ENCODE assay signal across 15 cellular contexts in the genomic region with DNA sequence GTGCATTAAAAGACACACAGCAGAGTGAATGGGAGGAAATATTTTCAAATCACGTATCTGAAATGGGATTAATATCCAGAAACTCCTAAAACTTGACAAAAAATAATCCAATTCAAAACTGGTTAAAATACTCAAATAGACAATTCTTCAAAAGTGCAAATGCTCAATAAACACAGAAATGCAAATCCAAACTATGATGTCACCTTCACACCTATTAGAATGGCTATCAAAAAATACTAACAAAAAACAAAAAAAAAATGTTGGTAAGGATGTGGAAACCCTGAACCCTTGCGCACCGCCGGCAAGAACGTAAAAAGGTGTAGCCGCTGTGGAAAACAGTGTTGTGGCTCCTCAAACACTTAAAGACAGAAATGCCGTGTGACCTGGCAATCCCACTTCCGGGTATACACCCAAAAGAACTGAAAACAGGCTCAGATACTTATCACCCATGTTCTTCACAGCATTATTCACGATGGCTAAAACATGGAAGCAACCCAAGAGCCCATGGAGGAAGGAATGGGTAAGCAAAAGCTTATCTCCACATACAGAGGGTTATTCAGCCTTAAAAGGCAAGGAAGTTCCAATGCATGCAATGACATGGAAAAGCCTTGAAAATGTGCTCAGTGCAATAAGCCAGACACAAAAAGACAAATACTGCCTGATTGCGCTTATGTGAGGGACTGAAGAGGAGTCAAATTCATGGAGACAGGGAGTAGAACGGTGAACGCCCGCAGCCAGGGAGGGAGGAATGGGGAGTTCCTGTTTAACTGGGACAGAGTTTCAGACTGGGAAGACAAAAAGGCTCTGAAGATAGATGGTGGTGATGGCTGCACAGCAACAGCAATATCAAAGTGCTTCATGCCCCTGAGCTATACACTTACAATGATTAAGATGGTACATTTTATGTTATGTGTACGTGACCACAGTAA. TPM values are rescaled to one million over a fixed set of nuclear protein-coding genes. Genes with fewer than 3 reads are reported as not detected.
DNase-seq lines count a peak whose midpoint lies in the region; ATAC-seq and TF ChIP-seq lines count a peak whose summit lies in the region.
"Had no signal": no experiment of that assay in that cellular context is flagged by ENCODE, and none has a peak within 500 bp of the region (broad histone marks: within the 10 kb centered on the region; RNA-seq: fewer than 3 reads in every experiment).

No MANE protein-coding gene starts in this region.

- H3K36me3 ChIP-seq in CD4-positive, alpha-beta memory T cell (ENCODE audit: insufficient read depth, low read length), result peaks cover 19% of the 10 kb centered on the region
- no peaks in the 10 kb centered on the region for H3K36me3 ChIP-seq in mucosa of descending colon (ENCODE audit: low read depth)
- peaks cover 9% of the 10 kb centered on the region for H3K36me3 ChIP-seq in colonic mucosa
- H3K36me3 ChIP-seq: prostate gland had no signal

- no peak overlapping the region for H3K9ac ChIP-seq in colonic mucosa (ENCODE audit: low read depth in 2 of 2, low read length in 2 of 2)
- H3K9ac ChIP-seq: BLaER1 had no signal

- peak overlapping the region; percentile 24 for H3K27ac ChIP-seq in CD4-positive, alpha-beta memory T cell (ENCODE audit: low read depth, low read length)
- no peak overlapping the region for H3K27ac ChIP-seq in colonic mucosa
- H3K27ac ChIP-seq: BLaER1, gastroesophageal sphincter, prostate gland, tibial nerve had no signal

- H3K4me1 ChIP-seq in CD4-positive, alpha-beta memory T cell (ENCODE audit: insufficient read depth, low read length), result peaks cover 87% of the 10 kb centered on the region
- H3K4me1 ChIP-seq in mucosa of descending colon (ENCODE audit: low read depth) (no peaks in the 10 kb centered on the region), colonic mucosa (no peaks in the 10 kb centered on the region)
- H3K4me1 ChIP-seq: prostate gland had no signal

- no peak for TF ChIP-seq CTCF in mucosa of descending colon (IDR thresholded peaks at IDR 0.05)
- TF ChIP-seq CTCF in colonic mucosa (IDR thresholded peaks at IDR 0.05), result no peak

- H3K9me3 Mint-ChIP-seq in CD4-positive, alpha-beta memory T cell, result peaks cover 0 to 1% (median 0%) of the 10 kb centered on the region in 8 donors
- H3K9me3 Mint-ChIP-seq in activated naive CD8-positive, alpha-beta T cell (ENCODE audit: low read depth), result no peaks in the 10 kb centered on the region

- H3K27me3 ChIP-seq in CD4-positive, alpha-beta memory T cell (ENCODE audit: insufficient read depth, low read length), result no peaks in the 10 kb centered on the region
- H3K27me3 ChIP-seq in colonic mucosa, result no peaks in the 10 kb centered on the region
- H3K27me3 ChIP-seq: BLaER1, gastroesophageal sphincter, tibial nerve had no signal

- POLR2A ChIA-PET in CD4-positive, alpha-beta memory T cell (lab: Charles Lee; ENCODE audit: partially characterized antibody), result interaction anchor here (0.7 to 1.5 kb wide), 4 partner anchors 13 to 47 kb away, joined by 3 to 7 read pairs (median 3); no protein-coding TSS in a partner anchor

- peaks cover 6 to 50% of the 10 kb centered on the region in 2 donors for H3K36me3 Mint-ChIP-seq in CD4-positive, alpha-beta memory T cell
- H3K36me3 Mint-ChIP-seq in T-helper 17 cell (ENCODE audit: low read depth), result no peaks in the 10 kb centered on the region
- peaks cover 4% of the 10 kb centered on the region for H3K36me3 Mint-ChIP-seq in activated naive CD8-positive, alpha-beta T cell

- H3K4me3 Mint-ChIP-seq in CD4-positive, alpha-beta memory T cell, result peak overlapping the region in 7 of 8 donors; percentile 35 to 78 (median 65)
- H3K4me3 Mint-ChIP-seq in T-helper 17 cell, result peak overlapping the region; percentile 80
- peak overlapping the region; percentile 60 for H3K4me3 Mint-ChIP-seq in activated naive CD8-positive, alpha-beta T cell

- peak overlapping the region; percentile 83 to 94 (median 87) for H3K27ac Mint-ChIP-seq in CD4-positive, alpha-beta memory T cell
- H3K27ac Mint-ChIP-seq in T-helper 17 cell, result peak overlapping the region; percentile 87
- H3K27ac Mint-ChIP-seq in activated naive CD8-positive, alpha-beta T cell, result peak overlapping the region; percentile 76

- no peaks in the 10 kb centered on the region for H3K9me3 ChIP-seq in CD4-positive, alpha-beta memory T cell (ENCODE audit: control insufficient read depth in 1 of 2, low read length in 2 of 2)
- H3K9me3 ChIP-seq in T-helper 17 cell (ENCODE audit: control insufficient read depth, low read length, poor library complexity, severe bottlenecking), result no peaks in the 10 kb centered on the region
- no peaks in the 10 kb centered on the region for H3K9me3 ChIP-seq in mucosa of descending colon
- H3K9me3 ChIP-seq in colonic mucosa, result no peaks in the 10 kb centered on the region
- H3K9me3 ChIP-seq: gastroesophageal sphincter, prostate gland, tibial nerve had no signal

- peak overlapping the region in 1 of 2 donors; percentile 13 for H3K4me3 ChIP-seq in CD4-positive, alpha-beta memory T cell (ENCODE audit: low read length in 2 of 2)
- H3K4me3 ChIP-seq in mucosa of descending colon (no peak overlapping the region), colonic mucosa (no peak overlapping the region)
- H3K4me3 ChIP-seq: BLaER1, gastroesophageal sphincter, prostate gland, tibial nerve had no signal

- DNase-seq in CD4-positive, alpha-beta memory T cell, result peak; percentile 70 to 80 (median 76)
- DNase-seq in T-helper 17 cell (no peak), mucosa of descending colon (peak in 1 of 3 donors; percentile 30), NCI-H2196 (lab: John Stamatoyannopoulos, UW; ENCODE audit: unreplicated experiment) (no peak), NCI-H128 (lab: John Stamatoyannopoulos, UW; ENCODE audit: unreplicated experiment) (no peak), colonic mucosa (no peak)
- DNase-seq: cortex of kidney, left ventricle myocardium superior, NCI-H1694 had no signal

- CTCF ChIA-PET in CD4-positive, alpha-beta memory T cell (lab: Charles Lee; ENCODE audit: partially characterized antibody), result interaction anchor here (1.0 kb wide), 1 partner anchor 117 kb away, joined by 3 read pairs; no protein-coding TSS in a partner anchor

- intact Hi-C loops in CD4-positive, alpha-beta memory T cell (cut with micrococcal nuclease), result loop anchor here (1.0 to 5.0 kb wide), 2 partner anchors 31 to 41 kb away; no protein-coding TSS in a partner anchor
- intact Hi-C loops in mucosa of descending colon (cut with DNase I, micrococcal nuclease) (no loop called here), colonic mucosa (cut with DNase I) (no loop called here)

- H3K27me3 Mint-ChIP-seq in CD4-positive, alpha-beta memory T cell, result no peaks in the 10 kb centered on the region
- H3K27me3 Mint-ChIP-seq in T-helper 17 cell, result no peaks in the 10 kb centered on the region
- no peaks in the 10 kb centered on the region for H3K27me3 Mint-ChIP-seq in activated naive CD8-positive, alpha-beta T cell

- ATAC-seq in T-helper 17 cell (peak; percentile 73), mucosa of descending colon (peak; percentile 51), HG02973 (IDR thresholded peaks at IDR 0.05; ENCODE audit: unreplicated experiment) (no peak)
- ATAC-seq: gastroesophageal sphincter, left ventricle myocardium superior had no signal

- peaks cover 52 to 92% (median 70%) of the 10 kb centered on the region in 4 donors for H3K4me1 Mint-ChIP-seq in CD4-positive, alpha-beta memory T cell
- H3K4me1 Mint-ChIP-seq in T-helper 17 cell, result peaks cover 47% of the 10 kb centered on the region
- H3K4me1 Mint-ChIP-seq in activated naive CD8-positive, alpha-beta T cell (ENCODE audit: low read depth), result peaks cover 79% of the 10 kb centered on the region

RNA-seq across cellular contexts. Expression of a gene that starts 19.6 kb away (rescaled TPM):
- 10 to 100 TPM; 84.0 to 88.1 TPM for total RNA-seq in CD4-positive, alpha-beta memory T cell
- polyA plus RNA-seq in CD4-positive, alpha-beta memory T cell, result 1 to 10 TPM in 1 of 2 donors, under 1 TPM in 1; 0.94 to 5.1 TPM
- 100 to 1,000 TPM; 127 to 153 TPM for total RNA-seq in T-helper 17 cell
- 10 to 100 TPM; 33.4 to 51.3 (median 48.4) TPM for total RNA-seq in mucosa of descending colon
- 10 to 100 TPM; 32.7 to 37.7 TPM for total RNA-seq in colonic mucosa

RNA-seq across cellular contexts. Expression of a gene that starts 45.6 kb away (rescaled TPM):
- total RNA-seq in CD4-positive, alpha-beta memory T cell, result 10 to 100 TPM; 17.7 to 18.6 TPM
- polyA plus RNA-seq in CD4-positive, alpha-beta memory T cell, result 10 to 100 TPM in 1 of 2 donors, 1 to 10 TPM in 1; 6.7 to 10.0 TPM
- 10 to 100 TPM; 15.4 to 20.4 TPM for total RNA-seq in T-helper 17 cell
- total RNA-seq in mucosa of descending colon, result 10 to 100 TPM; 13.7 to 18.2 (median 18.1) TPM
- total RNA-seq in colonic mucosa, result 10 to 100 TPM; 16.2 to 19.9 TPM

Comparison
In these comparisons a context has a peak if more than half of its experiments do, and no peak if none do; other contexts are left out.
1. DNase-seq: peak in CD4-positive, alpha-beta memory T cell (5 of 5); none in T-helper 17 cell (0 of 3), NCI-H2196 (single experiment), NCI-H128 (single experiment) and colonic mucosa (single experiment).
2. Peak in every context shown above with its lines, with median percentiles within 50 percentile points of each other: H3K27ac Mint-ChIP-seq and H3K4me3 Mint-ChIP-seq.